ENCODE assay signal across 1 cellular context in genomic region chr5:38809388-38810359, GRCh38.
TF ChIP-seq lines count a peak whose summit lies in the region.

No MANE protein-coding gene starts in this region.

TF ChIP-seq in SK-N-SH, 30 proteins besides CTCF, POLR2A, EP300 and RAD21 (continued from another document):
- TF ChIP-seq NRF1 (IDR thresholded peaks at IDR 0.05; ENCODE audit: low read depth, low read length) = 0 out of 2 replicates have a peak, but pooled peaks have one; percentile 3
- TF ChIP-seq MEF2A (IDR thresholded peaks at IDR 0.05; ENCODE audit: borderline replicate concordance, low read depth) = no peak
- TF ChIP-seq POLR2AphosphoS5 (IDR thresholded peaks at IDR 0.05; ENCODE audit: low read depth, low read length) = no peak
- TF ChIP-seq USF2 (IDR thresholded peaks at IDR 0.05; ENCODE audit: borderline replicate concordance, low read depth, low read length) = no peak
- TF ChIP-seq, protein P1, sequence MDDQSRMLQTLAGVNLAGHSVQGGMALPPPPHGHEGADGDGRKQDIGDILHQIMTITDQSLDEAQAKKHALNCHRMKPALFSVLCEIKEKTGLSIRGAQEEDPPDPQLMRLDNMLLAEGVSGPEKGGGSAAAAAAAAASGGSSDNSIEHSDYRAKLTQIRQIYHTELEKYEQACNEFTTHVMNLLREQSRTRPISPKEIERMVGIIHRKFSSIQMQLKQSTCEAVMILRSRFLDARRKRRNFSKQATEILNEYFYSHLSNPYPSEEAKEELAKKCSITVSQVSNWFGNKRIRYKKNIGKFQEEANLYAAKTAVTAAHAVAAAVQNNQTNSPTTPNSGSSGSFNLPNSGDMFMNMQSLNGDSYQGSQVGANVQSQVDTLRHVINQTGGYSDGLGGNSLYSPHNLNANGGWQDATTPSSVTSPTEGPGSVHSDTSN (IDR thresholded peaks at IDR 0.05) = no peak
- TF ChIP-seq TEAD4 (IDR thresholded peaks at IDR 0.05; ENCODE audit: borderline replicate concordance, insufficient read depth) = no peak
- TF ChIP-seq, protein P2, sequence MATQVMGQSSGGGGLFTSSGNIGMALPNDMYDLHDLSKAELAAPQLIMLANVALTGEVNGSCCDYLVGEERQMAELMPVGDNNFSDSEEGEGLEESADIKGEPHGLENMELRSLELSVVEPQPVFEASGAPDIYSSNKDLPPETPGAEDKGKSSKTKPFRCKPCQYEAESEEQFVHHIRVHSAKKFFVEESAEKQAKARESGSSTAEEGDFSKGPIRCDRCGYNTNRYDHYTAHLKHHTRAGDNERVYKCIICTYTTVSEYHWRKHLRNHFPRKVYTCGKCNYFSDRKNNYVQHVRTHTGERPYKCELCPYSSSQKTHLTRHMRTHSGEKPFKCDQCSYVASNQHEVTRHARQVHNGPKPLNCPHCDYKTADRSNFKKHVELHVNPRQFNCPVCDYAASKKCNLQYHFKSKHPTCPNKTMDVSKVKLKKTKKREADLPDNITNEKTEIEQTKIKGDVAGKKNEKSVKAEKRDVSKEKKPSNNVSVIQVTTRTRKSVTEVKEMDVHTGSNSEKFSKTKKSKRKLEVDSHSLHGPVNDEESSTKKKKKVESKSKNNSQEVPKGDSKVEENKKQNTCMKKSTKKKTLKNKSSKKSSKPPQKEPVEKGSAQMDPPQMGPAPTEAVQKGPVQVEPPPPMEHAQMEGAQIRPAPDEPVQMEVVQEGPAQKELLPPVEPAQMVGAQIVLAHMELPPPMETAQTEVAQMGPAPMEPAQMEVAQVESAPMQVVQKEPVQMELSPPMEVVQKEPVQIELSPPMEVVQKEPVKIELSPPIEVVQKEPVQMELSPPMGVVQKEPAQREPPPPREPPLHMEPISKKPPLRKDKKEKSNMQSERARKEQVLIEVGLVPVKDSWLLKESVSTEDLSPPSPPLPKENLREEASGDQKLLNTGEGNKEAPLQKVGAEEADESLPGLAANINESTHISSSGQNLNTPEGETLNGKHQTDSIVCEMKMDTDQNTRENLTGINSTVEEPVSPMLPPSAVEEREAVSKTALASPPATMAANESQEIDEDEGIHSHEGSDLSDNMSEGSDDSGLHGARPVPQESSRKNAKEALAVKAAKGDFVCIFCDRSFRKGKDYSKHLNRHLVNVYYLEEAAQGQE (IDR thresholded peaks at IDR 0.05; ENCODE audit: low read depth, low read length) = no peak
- peak; percentile 93 for TF ChIP-seq SMC3 (IDR thresholded peaks at IDR 0.05; ENCODE audit: low read depth, low read length)
- no peak for TF ChIP-seq JUND (IDR thresholded peaks at IDR 0.05)
- TF ChIP-seq TCF12 (IDR thresholded peaks at IDR 0.05) = 0 out of 2 replicates have a peak, but pooled peaks have one; percentile 22
- no peak for TF ChIP-seq RCOR1 (IDR thresholded peaks at IDR 0.05; ENCODE audit: low read length)
- 0 out of 2 replicates have a peak, but pooled peaks have one; percentile 25 for TF ChIP-seq MAX (IDR thresholded peaks at IDR 0.05; ENCODE audit: low read depth)
